8 cellular contexts compared by ENCODE assay signal in genomic region chr17:48791128-48792032, GRCh38. TPM values are rescaled to one million over a fixed set of nuclear protein-coding genes. Genes with fewer than 3 reads are reported as not detected.
DNase-seq lines count a peak whose midpoint lies in the region; TF ChIP-seq lines count a peak whose summit lies in the region.

No MANE protein-coding gene starts in this region.

- H3K4me1 ChIP-seq in esophagus squamous epithelium = peaks cover 0 to 15% (median 0%) of the 10 kb centered on the region in 3 donors
- H3K4me1 ChIP-seq in vagina = no peaks in the 10 kb centered on the region

- no peak overlapping the region for H3K27ac Mint-ChIP-seq in activated T-helper 1 cell treated with anti-CD3 and anti-CD28 coated beads, Interleukin-12 subunit alpha, Interleukin-12 subunit beta, Interleukin-2, Interleukin-4 antibody, amounts not matched to agents 30 ng/mL and 10 ng/mL and 1 ng/mL, durations not matched to agents 14 hours and 24 hours and 36 hours

- no peak overlapping the region for H3K4me3 Mint-ChIP-seq in activated T-helper 1 cell treated with anti-CD3 and anti-CD28 coated beads, Interleukin-12 subunit alpha, Interleukin-12 subunit beta, Interleukin-2, Interleukin-4 antibody, amounts not matched to agents 30 ng/mL and 10 ng/mL and 1 ng/mL, durations not matched to agents 14 hours and 24 hours and 36 hours

- H3K9me3 ChIP-seq in WERI-Rb-1 (ENCODE audit: severe bottlenecking) = no peaks in the 10 kb centered on the region
- no peaks in the 10 kb centered on the region for H3K9me3 ChIP-seq in esophagus squamous epithelium
- H3K9me3 ChIP-seq in vagina = no peaks in the 10 kb centered on the region

- H3K27me3 ChIP-seq in WERI-Rb-1 (ENCODE audit: insufficient read depth, low read depth, severe bottlenecking) = peaks cover 64% of the 10 kb centered on the region
- peaks cover 0 to 99% (median 0%) of the 10 kb centered on the region in 4 donors for H3K27me3 ChIP-seq in esophagus squamous epithelium
- H3K27me3 ChIP-seq in vagina = no peaks in the 10 kb centered on the region

- peak; percentile 80 for DNase-seq in CD1c-positive myeloid dendritic cell (ENCODE audit: extremely low spot score)
- peak; percentile 65 for DNase-seq in GM13977 (ENCODE audit: low spot score)
- DNase-seq in NCI-H187 treated with DMSO at 0.1 percent for 48 hours (lab: John Stamatoyannopoulos, UW) = peak; percentile 16
- peak; percentile 87 for DNase-seq in WERI-Rb-1
- DNase-seq in esophagus squamous epithelium (lab: John Stamatoyannopoulos, UW) = no peak
- DNase-seq in myocyte (ENCODE audit: low read depth) = peak; percentile 92
- no peak for DNase-seq in vagina (ENCODE audit: extremely low spot score in 2 of 2)
- no peak for DNase-seq in activated T-helper 1 cell treated with anti-CD3 and anti-CD28 coated beads, Interleukin-12 subunit alpha, Interleukin-12 subunit beta, Interleukin-2, Interleukin-4 antibody, amounts not matched to agents 30 ng/mL and 10 ng/mL and 1 ng/mL, durations not matched to agents 14 hours and 24 hours and 36 hours (ENCODE audit: low spot score)

- no peak overlapping the region for H3K27ac ChIP-seq in WERI-Rb-1
- H3K27ac ChIP-seq in esophagus squamous epithelium = no peak overlapping the region
- no peak overlapping the region for H3K27ac ChIP-seq in vagina

- intact Hi-C loops in esophagus squamous epithelium (cut with DNase I) (loop anchor here (5.0 to 10.0 kb wide), 2 partner anchors 64 to 117 kb away; partner anchors contain the start of gene HOXB13), vagina (cut with DNase I) (no loop called here)
- intact Hi-C loops in activated T-helper 1 cell treated with anti-CD3 and anti-CD28 coated beads, Interleukin-12 subunit alpha, Interleukin-12 subunit beta, Interleukin-2, Interleukin-4 antibody, amounts not matched to agents 30 ng/mL and 10 ng/mL and 1 ng/mL, durations not matched to agents 14 hours and 24 hours and 36 hours (cut with micrococcal nuclease) = loop anchor here (2.0 to 10.0 kb wide), 2 partner anchors 67 to 113 kb away; partner anchors contain the start of genes HOXB13, PRAC1 and PRAC2

- in situ Hi-C loops in GM13977 (cut with MboI; ENCODE audit: low pct_unique_long_range_greater_than_20kb, low sequenced_read_pairs, unreplicated experiment) = no loop called here

- H3K27me3 Mint-ChIP-seq in activated T-helper 1 cell treated with anti-CD3 and anti-CD28 coated beads, Interleukin-12 subunit alpha, Interleukin-12 subunit beta, Interleukin-2, Interleukin-4 antibody, amounts not matched to agents 30 ng/mL and 10 ng/mL and 1 ng/mL, durations not matched to agents 14 hours and 24 hours and 36 hours (ENCODE audit: insufficient read depth) = peaks cover 42% of the 10 kb centered on the region

- H3K4me3 ChIP-seq in WERI-Rb-1 (ENCODE audit: low read depth, low read length) (no peak overlapping the region), esophagus squamous epithelium (no peak overlapping the region), vagina (no peak overlapping the region)

- H3K4me1 Mint-ChIP-seq in activated T-helper 1 cell treated with anti-CD3 and anti-CD28 coated beads, Interleukin-12 subunit alpha, Interleukin-12 subunit beta, Interleukin-2, Interleukin-4 antibody, amounts not matched to agents 30 ng/mL and 10 ng/mL and 1 ng/mL, durations not matched to agents 14 hours and 24 hours and 36 hours (ENCODE audit: low read depth) = peaks cover 14% of the 10 kb centered on the region

- H3K9me3 Mint-ChIP-seq in activated T-helper 1 cell treated with anti-CD3 and anti-CD28 coated beads, Interleukin-12 subunit alpha, Interleukin-12 subunit beta, Interleukin-2, Interleukin-4 antibody, amounts not matched to agents 30 ng/mL and 10 ng/mL and 1 ng/mL, durations not matched to agents 14 hours and 24 hours and 36 hours = no peaks in the 10 kb centered on the region

- TF ChIP-seq CTCF in GM13977 (IDR thresholded peaks at IDR 0.05; ENCODE audit: extremely low read depth, insufficient read depth, missing control alignments) (peak; percentile 54), WERI-Rb-1 (IDR thresholded peaks at IDR 0.05; ENCODE audit: low read depth, low read length) (peak; percentile 84), esophagus squamous epithelium (IDR thresholded peaks at IDR 0.05) (peak; percentile 43 to 79 (median 68)), vagina (IDR thresholded peaks at IDR 0.05) (peak; percentile 59 to 75 (median 71))

- no peak for TF ChIP-seq POLR2A in esophagus squamous epithelium (IDR thresholded peaks at IDR 0.05)
- TF ChIP-seq POLR2A in vagina (IDR thresholded peaks at IDR 0.05) = no peak

- H3K36me3 ChIP-seq in WERI-Rb-1 (no peaks in the 10 kb centered on the region), esophagus squamous epithelium (no peaks in the 10 kb centered on the region), vagina (no peaks in the 10 kb centered on the region)

- H3K36me3 Mint-ChIP-seq in activated T-helper 1 cell treated with anti-CD3 and anti-CD28 coated beads, Interleukin-12 subunit alpha, Interleukin-12 subunit beta, Interleukin-2, Interleukin-4 antibody, amounts not matched to agents 30 ng/mL and 10 ng/mL and 1 ng/mL, durations not matched to agents 14 hours and 24 hours and 36 hours (ENCODE audit: low read depth) = no peaks in the 10 kb centered on the region

- WGBS in esophagus squamous epithelium, 2 donors = 23 to 39% methylated on average over 10 to 13 of the region's 14 CpGs

RNA-seq across cellular contexts. Expression of gene TTLL6, which starts 25.6 kb away (rescaled TPM):
- under 1 TPM in 1 of 4 donors, not detected in 3; 0.19 TPM for total RNA-seq in esophagus squamous epithelium
- not detected in 2 replicates for total RNA-seq in myocyte
- not detected for polyA plus RNA-seq in myocyte (2012)
- 0.49 TPM for total RNA-seq in vagina
- not detected in 2 replicates for total RNA-seq in activated T-helper 1 cell treated with anti-CD3 and anti-CD28 coated beads, Interleukin-12 subunit alpha, Interleukin-12 subunit beta, Interleukin-2, Interleukin-4 antibody, amounts not matched to agents 30 ng/mL and 10 ng/mL and 1 ng/mL, durations not matched to agents 14 hours and 24 hours and 36 hours

RNA-seq across cellular contexts. Expression of gene CALCOCO2, which starts 39.5 kb away (rescaled TPM):
- total RNA-seq in esophagus squamous epithelium = 100 to 1,000 TPM in 1 of 4 donors, 10 to 100 TPM in 3; 62.3 to 129 (median 79.4) TPM
- total RNA-seq in myocyte = 36.8 and 43.0 TPM in 2 replicates
- 76.4 TPM for polyA plus RNA-seq in myocyte (2012)
- total RNA-seq in vagina = 140 TPM
- 50.3 and 57.9 TPM in 2 replicates for total RNA-seq in activated T-helper 1 cell treated with anti-CD3 and anti-CD28 coated beads, Interleukin-12 subunit alpha, Interleukin-12 subunit beta, Interleukin-2, Interleukin-4 antibody, amounts not matched to agents 30 ng/mL and 10 ng/mL and 1 ng/mL, durations not matched to agents 14 hours and 24 hours and 36 hours

Comparison
In these comparisons a context has a peak if more than half of its experiments do, and no peak if none do; other contexts are left out.
1. DNase-seq: peak in CD1c-positive myeloid dendritic cell (single experiment), GM13977 (single experiment), NCI-H187 treated with DMSO at 0.1 percent for 48 hours (single experiment), WERI-Rb-1 (single experiment) and myocyte (single experiment); none in esophagus squamous epithelium (single experiment), vagina (0 of 2) and activated T-helper 1 cell treated with anti-CD3 and anti-CD28 coated beads, Interleukin-12 subunit alpha, Interleukin-12 subunit beta, Interleukin-2, Interleukin-4 antibody, amounts not matched to agents 30 ng/mL and 10 ng/mL and 1 ng/mL, durations not matched to agents 14 hours and 24 hours and 36 hours (single experiment).
2. Peak in every context shown above with its lines, with median percentiles within 50 percentile points of each other: CTCF ChIP-seq.